21 cellular contexts compared by ENCODE assay signal in genomic region chr2:2237563-2237962, GRCh38.
DNase-seq lines count a peak whose midpoint lies in the region; ATAC-seq and TF ChIP-seq lines count a peak whose summit lies in the region.
"Had no signal": no experiment of that assay in that cellular context is flagged by ENCODE, and none has a peak within 500 bp of the region (broad histone marks: within the 10 kb centered on the region; RNA-seq: fewer than 3 reads in every experiment).

No MANE protein-coding gene starts in this region.

- no peak overlapping the region for H2BK120ac ChIP-seq in mesendoderm (ENCODE audit: low read depth, low read length)

- intact Hi-C loops in lower lobe of right lung (cut with DNase I), result no loop called here

- H3K27me3 ChIP-seq in mesendoderm (ENCODE audit: insufficient read depth, low read length, poor library complexity) (no peaks in the 10 kb centered on the region), lower lobe of right lung (ENCODE audit: low read depth) (no peaks in the 10 kb centered on the region)
- H3K27me3 ChIP-seq: BE2C; BLaER1 treated with 17β-estradiol and CSF1 and Interleukin-3, amounts not matched to agents 10 nM and 100 nM had no signal

- H3K9me3 ChIP-seq in T-helper 17 cell (ENCODE audit: control insufficient read depth, low read length, poor library complexity, severe bottlenecking) (no peaks in the 10 kb centered on the region), lower lobe of right lung (no peaks in the 10 kb centered on the region)
- H3K9me3 ChIP-seq: A549, BE2C had no signal

- H3K79me2 ChIP-seq in mesendoderm (ENCODE audit: control insufficient read depth, insufficient read depth, low read length), result no peaks in the 10 kb centered on the region

- H2BK15ac ChIP-seq in mesendoderm (replicated peaks; ENCODE audit: low read depth), result no peak overlapping the region

- DNase-seq in NCI-H82 (lab: John Stamatoyannopoulos, UW) (peak; percentile 83), mesendoderm (peak; percentile 19), T-helper 17 cell (no peak), SKM-1 treated with dmso at 0.1 percent for 144 hours (lab: John Stamatoyannopoulos, UW; ENCODE audit: unreplicated experiment) (no peak), lower lobe of right lung (no peak)
- DNase-seq: 8988T; ACHN; AML-193; BE2C; Calu3; CD4-positive, alpha-beta memory T cell; COR-L47; DMS53; DMS79 treated with DMSO at 0.1 percent for 48 hours; GF-D8; H9 had no signal

- ATAC-seq in T-helper 17 cell (no peak), lower lobe of right lung (no peak)
- ATAC-seq: A549, GM23338, HCT116 had no signal

- H3K27ac ChIP-seq in C4-2B, result peak overlapping the region; percentile 16; the same call in 1 of the 2 replicates
- no peak overlapping the region for H3K27ac ChIP-seq in mesendoderm (ENCODE audit: low read depth, low read length)
- H3K27ac ChIP-seq in lower lobe of right lung, result no peak overlapping the region
- H3K27ac ChIP-seq: A549; BLaER1 treated with 17β-estradiol and CSF1 and Interleukin-3, amounts not matched to agents 10 nM and 100 nM had no signal

- H3K4me2 ChIP-seq in mesendoderm (ENCODE audit: low read length), result no peak overlapping the region
- H3K4me2 ChIP-seq: A549; BLaER1 treated with 17β-estradiol and CSF1 and Interleukin-3, amounts not matched to agents 10 nM and 100 nM; GM23338 had no signal

- H3K23ac ChIP-seq in mesendoderm (ENCODE audit: low read length), result no peak overlapping the region

- TF ChIP-seq CTCF in C4-2B (conservative IDR thresholded peaks at IDR 0.05) (no peak), lower lobe of right lung (IDR thresholded peaks at IDR 0.05) (no peak)

- H3K27me3 Mint-ChIP-seq in T-helper 17 cell, result peaks cover 4% of the 10 kb centered on the region

- no CpG with 5 or more reads among the region's 6 CpGs for WGBS in mesendoderm (ENCODE audit: extremely low coverage, insufficient coverage, low lambda C conversion rate)

- H2AK5ac ChIP-seq in mesendoderm (ENCODE audit: low read length), result no peak overlapping the region

- H3K36me3 Mint-ChIP-seq in T-helper 17 cell (ENCODE audit: low read depth), result no peaks in the 10 kb centered on the region
- H3K36me3 Mint-ChIP-seq: CD4-positive, alpha-beta memory T cell had no signal

- H3K56ac ChIP-seq in mesendoderm (ENCODE audit: low read length), result no peak overlapping the region

- no peak overlapping the region for H3K9ac ChIP-seq in mesendoderm (ENCODE audit: low read length)
- H3K9ac ChIP-seq: BLaER1 treated with 17β-estradiol and CSF1 and Interleukin-3, amounts not matched to agents 10 nM and 100 nM had no signal

- no peaks in the 10 kb centered on the region for H3K79me1 ChIP-seq in mesendoderm (ENCODE audit: low read length)

- H3K4me3 ChIP-seq in mesendoderm (ENCODE audit: low read length) (no peak overlapping the region), lower lobe of right lung (no peak overlapping the region)
- H3K4me3 ChIP-seq: A549; BLaER1 treated with 17β-estradiol and CSF1 and Interleukin-3, amounts not matched to agents 10 nM and 100 nM; GM23338 had no signal

- no peak overlapping the region for H2BK5ac ChIP-seq in mesendoderm (ENCODE audit: low read length)

- H3K36me3 ChIP-seq in mesendoderm (ENCODE audit: control insufficient read depth, insufficient read depth, low read length) (no peaks in the 10 kb centered on the region), lower lobe of right lung (no peaks in the 10 kb centered on the region)
- H3K36me3 ChIP-seq: BLaER1 treated with 17β-estradiol and CSF1 and Interleukin-3, amounts not matched to agents 10 nM and 100 nM had no signal

- no peak overlapping the region for H3K4ac ChIP-seq in mesendoderm (ENCODE audit: low read depth, low read length)

- no peak overlapping the region for H3K27ac Mint-ChIP-seq in T-helper 17 cell
- H3K27ac Mint-ChIP-seq: CD4-positive, alpha-beta memory T cell; GM23338; H9 had no signal

- H3K4me3 Mint-ChIP-seq in T-helper 17 cell, result no peak overlapping the region
- H3K4me3 Mint-ChIP-seq: CD4-positive, alpha-beta memory T cell; GM23338; H9 had no signal

- H4K5ac ChIP-seq in mesendoderm (ENCODE audit: low read length), result no peak overlapping the region

- no peak overlapping the region for H4K8ac ChIP-seq in mesendoderm (ENCODE audit: low read depth, low read length)

- no peaks in the 10 kb centered on the region for H3K4me1 Mint-ChIP-seq in T-helper 17 cell
- H3K4me1 Mint-ChIP-seq: CD4-positive, alpha-beta memory T cell; GM23338 had no signal

- no peak overlapping the region for H3K18ac ChIP-seq in mesendoderm (ENCODE audit: low read length)

- no peaks in the 10 kb centered on the region for H3K4me1 ChIP-seq in mesendoderm (ENCODE audit: control insufficient read depth, low read depth, low read length)
- H3K4me1 ChIP-seq in lower lobe of right lung, result no peaks in the 10 kb centered on the region
- H3K4me1 ChIP-seq: A549, BE2C had no signal

Comparison
In these comparisons a context has a peak if more than half of its experiments do, and no peak if none do; other contexts are left out.
1. DNase-seq: peak in NCI-H82 (single experiment) and mesendoderm (single experiment); none in T-helper 17 cell (0 of 3), SKM-1 treated with dmso at 0.1 percent for 144 hours (single experiment) and lower lobe of right lung (single experiment).